7 cellular contexts compared by ENCODE assay signal in the genomic region with DNA sequence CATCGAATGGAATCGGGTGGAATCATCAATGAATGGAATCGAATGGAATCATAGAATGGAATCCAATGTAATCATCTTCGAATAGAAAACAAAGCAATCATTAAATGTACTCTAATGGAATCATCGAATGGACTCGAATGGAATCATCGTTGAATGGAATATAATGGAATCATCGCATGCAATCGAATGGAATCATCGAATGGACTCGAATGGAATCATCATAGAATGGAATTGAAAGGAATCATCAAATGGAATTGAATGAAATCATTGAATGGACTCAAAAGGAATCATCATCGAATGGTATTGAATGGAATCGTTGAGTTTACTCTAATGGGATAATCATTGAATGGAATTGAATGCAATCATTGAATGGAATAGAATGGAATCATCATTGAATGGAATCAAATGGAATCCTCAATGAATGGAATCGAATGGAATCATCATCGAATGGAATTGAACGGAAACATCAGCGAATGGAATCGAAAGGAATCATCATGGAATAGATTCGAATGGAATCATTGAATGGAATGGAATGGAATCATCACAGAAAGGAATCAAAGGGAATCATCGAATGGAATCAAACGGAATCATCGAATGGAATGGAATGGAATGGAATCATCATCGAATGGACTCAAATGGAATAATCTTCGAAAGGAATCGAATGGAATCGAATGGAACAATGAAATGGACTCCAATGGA.
DNase-seq lines count a peak whose midpoint lies in the region; ATAC-seq and TF ChIP-seq lines count a peak whose summit lies in the region.
"Not testable (repeated sequence)": the region's sequence is repeated elsewhere in the genome, so short reads cannot be mapped to it uniquely, and the experiment has no call there.

No MANE protein-coding gene starts in this region.

- not testable (repeated sequence) for H3K4me2 ChIP-seq in Karpas-422 (ENCODE audit: low read depth, low read length, poor library complexity, severe bottlenecking); PC-9

- POLR2A ChIA-PET in PC-9 (lab: Charles Lee; ENCODE audit: unreplicated experiment), result not testable (repeated sequence)

- H3K9ac ChIP-seq in Karpas-422 (ENCODE audit: low read length), result not testable (repeated sequence)

- H3K4me1 Mint-ChIP-seq in activated CD4-positive, alpha-beta T cell treated with anti-CD3 and anti-CD28 coated beads, Interleukin-2, amount 10 ng/mL, durations not matched to agents 24 days and 14 days; endothelial cell (ENCODE audit: unreplicated experiment): not testable (repeated sequence)

- not testable (repeated sequence) for H3K36me3 Mint-ChIP-seq in activated CD4-positive, alpha-beta T cell treated with anti-CD3 and anti-CD28 coated beads, Interleukin-2, amount 10 ng/mL, durations not matched to agents 24 days and 14 days (ENCODE audit: low read depth); endothelial cell (ENCODE audit: low read depth, unreplicated experiment)

- not testable (repeated sequence) for H3K9me3 ChIP-seq in Karpas-422 (ENCODE audit: low read length); PC-9 (ENCODE audit: insufficient read depth, low read depth)
- H3K9me3 ChIP-seq in lung (ENCODE audit: control insufficient read depth in 2 of 2, insufficient read depth in 1 of 2, low read length in 1 of 2), result peaks cover 0 to 27% of the 10 kb centered on the region in 2 donors

- not testable (repeated sequence) for H3K27me3 ChIP-seq in Karpas-422 (ENCODE audit: low read length); PC-9 (ENCODE audit: insufficient read depth, low read depth); lung (ENCODE audit: control insufficient read depth, insufficient read depth)

- not testable (repeated sequence) for H3K4me1 ChIP-seq in Karpas-422 (ENCODE audit: low read length); PC-9 (replicated peaks; ENCODE audit: insufficient read depth); lung (ENCODE audit: control insufficient read depth in 2 of 2, insufficient read depth in 2 of 2, low read length in 2 of 2)

- H3K27ac ChIP-seq in Karpas-422 (ENCODE audit: low read length); PC-9; lung (ENCODE audit: low read depth in 1 of 2, low read length in 1 of 2): not testable (repeated sequence)

- H3K4me3 ChIP-seq in Karpas-422 (ENCODE audit: low read length); lung: not testable (repeated sequence)
- H3K4me3 ChIP-seq in PC-9, result peak overlapping the region; percentile 0; the same call in 1 of the 2 replicates

- CTCF ChIA-PET in PC-9 (lab: Charles Lee), result not testable (repeated sequence)

- not testable (repeated sequence) for H3F3A ChIP-seq in PC-9 (ENCODE audit: insufficient read depth, low read depth)

- not testable (repeated sequence) for H3K4me3 Mint-ChIP-seq in activated CD4-positive, alpha-beta T cell treated with anti-CD3 and anti-CD28 coated beads, Interleukin-2, amount 10 ng/mL, durations not matched to agents 24 days and 14 days; endothelial cell (ENCODE audit: unreplicated experiment)

- not testable (repeated sequence) for H3K79me2 ChIP-seq in Karpas-422 (ENCODE audit: low read length); PC-9 (ENCODE audit: low read depth)

- not testable (repeated sequence) for BruUV-seq in PC-9 (replicated peaks; lab: Mats Ljungman, UMichigan)

- ATAC-seq in lung (ENCODE audit: insufficient read depth, low FRiP score), result not testable (repeated sequence)

- H3K27me3 Mint-ChIP-seq in activated CD4-positive, alpha-beta T cell treated with anti-CD3 and anti-CD28 coated beads, Interleukin-2, amount 10 ng/mL, durations not matched to agents 24 days and 14 days, result not testable (repeated sequence)
- peaks cover 12% of the 10 kb centered on the region for H3K27me3 Mint-ChIP-seq in endothelial cell (ENCODE audit: unreplicated experiment)

- DNase-seq in Caki2 (ENCODE audit: low read depth) (peak; percentile 63), Karpas-422 (peak; percentile 65), PC-9 (peak in 1 of 2 experiments; percentile 72), endothelial cell (ENCODE audit: low spot score) (peak; percentile 40), lung (ENCODE audit: low spot score) (peak; percentile 75), pons (ENCODE audit: low spot score) (peak; percentile 98)
- DNase-seq in activated CD4-positive, alpha-beta T cell treated with anti-CD3 and anti-CD28 coated beads, Interleukin-2, amount 10 ng/mL, durations not matched to agents 24 days and 14 days, result peak; percentile 73

- H3K9me2 ChIP-seq in Karpas-422 (replicated peaks; ENCODE audit: insufficient read depth, low read length); PC-9 (ENCODE audit: insufficient read depth): not testable (repeated sequence)

- not testable (repeated sequence) for H3K27ac Mint-ChIP-seq in activated CD4-positive, alpha-beta T cell treated with anti-CD3 and anti-CD28 coated beads, Interleukin-2, amount 10 ng/mL, durations not matched to agents 24 days and 14 days; endothelial cell (ENCODE audit: unreplicated experiment)

- in situ Hi-C loops in Caki2 (cut with HindIII; ENCODE audit: low pct_unique_long_range_greater_than_20kb, low sequenced_read_pairs), result not testable (repeated sequence)

- not testable (repeated sequence) for H2AFZ ChIP-seq in Karpas-422 (ENCODE audit: low read length); PC-9

- not testable (repeated sequence) for H3K36me3 ChIP-seq in Karpas-422 (ENCODE audit: insufficient read depth, low read length); PC-9 (ENCODE audit: low read depth); lung (ENCODE audit: control insufficient read depth in 2 of 2, insufficient read depth in 2 of 2, low read length in 2 of 2)

- intact Hi-C loops in PC-9 (cut with micrococcal nuclease; ENCODE audit: unreplicated experiment); activated CD4-positive, alpha-beta T cell treated with anti-CD3 and anti-CD28 coated beads, Interleukin-2, amount 10 ng/mL, durations not matched to agents 24 days and 14 days (cut with micrococcal nuclease): not testable (repeated sequence)

- H3K9me3 Mint-ChIP-seq in activated CD4-positive, alpha-beta T cell treated with anti-CD3 and anti-CD28 coated beads, Interleukin-2, amount 10 ng/mL, durations not matched to agents 24 days and 14 days, result peaks cover 11% of the 10 kb centered on the region
- peaks cover 18% of the 10 kb centered on the region for H3K9me3 Mint-ChIP-seq in endothelial cell (ENCODE audit: unreplicated experiment)

- not testable (repeated sequence) for TF ChIP-seq CTCF in PC-9 (conservative IDR thresholded peaks at IDR 0.05); endothelial cell (IDR thresholded peaks at IDR 0.05; ENCODE audit: unreplicated experiment); lung (IDR thresholded peaks at IDR 0.05; ENCODE audit: control extremely low read depth, extremely low read depth)

- not testable (repeated sequence) for H4K20me1 ChIP-seq in Karpas-422 (ENCODE audit: insufficient read depth, low read depth, low read length); PC-9 (ENCODE audit: insufficient read depth)

- WGBS in lung, 2 donors, result 76 to 78% methylated on average over 24 of the region's 26 CpGs
